8 cellular contexts compared by ENCODE assay signal in the genomic region with DNA sequence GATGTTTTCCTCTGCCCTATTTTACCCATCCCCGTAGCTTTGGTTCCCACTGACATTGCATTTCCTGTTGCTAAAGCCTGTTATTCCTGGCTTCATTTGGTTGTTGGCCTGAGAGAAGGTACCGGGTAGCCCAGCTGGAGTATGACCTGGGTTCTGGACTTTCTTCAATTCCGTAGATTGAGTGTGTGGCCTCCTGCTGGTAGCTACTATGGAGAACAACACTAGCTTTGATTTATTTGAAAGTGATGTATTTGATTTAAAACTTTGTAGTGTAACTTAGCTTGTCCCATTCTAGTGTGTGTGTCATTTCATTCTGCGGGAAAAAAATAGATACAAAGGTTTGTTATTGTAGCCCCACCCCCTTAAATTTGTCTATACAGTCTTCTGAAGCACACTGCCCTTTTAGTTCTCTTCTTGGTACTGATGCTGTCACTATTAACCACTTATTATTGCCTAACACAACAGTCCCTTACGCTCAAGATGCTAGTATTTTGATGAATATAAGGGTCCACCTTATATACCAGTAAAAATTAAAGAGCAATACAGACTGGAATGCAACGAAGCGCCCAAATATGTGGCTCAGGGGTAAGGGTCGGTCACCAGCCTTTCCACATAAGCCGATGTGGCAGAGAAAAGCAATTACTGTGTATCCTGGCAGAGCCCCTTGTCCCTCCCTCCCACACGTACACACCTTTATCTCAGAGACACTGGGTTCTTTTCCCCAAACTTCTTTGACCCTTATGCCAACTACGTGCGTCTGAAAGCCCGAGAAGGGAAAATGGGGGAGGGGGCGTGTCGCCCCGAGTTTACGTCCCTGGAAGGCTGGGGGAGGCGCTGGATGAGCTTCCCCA. TPM values are rescaled to one million over a fixed set of nuclear protein-coding genes. Genes with fewer than 3 reads are reported as not detected.
DNase-seq lines count a peak whose midpoint lies in the region; ATAC-seq, FAIRE-seq and TF ChIP-seq lines count a peak whose summit lies in the region.

No MANE protein-coding gene starts in this region.

- H3K27ac ChIP-seq in GM23248 (peak overlapping the region; percentile 74), kidney (ENCODE audit: low read depth in 2 of 2, low read length in 2 of 2) (peak overlapping the region; percentile 91 to 96)

- intact Hi-C loops in kidney (cut with DNase I): no loop called here

- H3K9me3 ChIP-seq in GM23248 (ENCODE audit: low read depth): no peaks in the 10 kb centered on the region
- no peaks in the 10 kb centered on the region for H3K9me3 ChIP-seq in kidney (ENCODE audit: control insufficient read depth in 1 of 2, low read length in 2 of 2)

- H3K27ac Mint-ChIP-seq in stimulated activated effector memory CD8-positive, alpha-beta T cell treated with anti-CD3 and anti-CD28 coated beads, Interleukin-12 subunit alpha, Interleukin-12 subunit beta, amount 100 ng/mL, for 72 hours: peak overlapping the region; percentile 99

- TF ChIP-seq CTCF in bronchial epithelial cell (IDR thresholded peaks at IDR 0.05; ENCODE audit: insufficient read depth, low read length, severe bottlenecking): peak; percentile 57
- TF ChIP-seq CTCF in kidney (IDR thresholded peaks at IDR 0.05; ENCODE audit: borderline replicate concordance, extremely low read depth, insufficient read depth): no peak

- H3K36me3 ChIP-seq in GM23248 (ENCODE audit: low read depth): peaks cover 32% of the 10 kb centered on the region
- peaks cover 6% of the 10 kb centered on the region for H3K36me3 ChIP-seq in bronchial epithelial cell (ENCODE audit: control insufficient read depth, insufficient read depth, low read length)
- H3K36me3 ChIP-seq in kidney (ENCODE audit: control insufficient read depth in 1 of 2, insufficient read depth in 2 of 2, low read length in 2 of 2): peaks cover 13 to 14% of the 10 kb centered on the region in 2 donors

- peaks cover 37% of the 10 kb centered on the region for H3F3A ChIP-seq in GM23248 (ENCODE audit: insufficient read depth)

- no peak for ATAC-seq in stimulated activated effector memory CD8-positive, alpha-beta T cell treated with anti-CD3 and anti-CD28 coated beads, Interleukin-12 subunit alpha, Interleukin-12 subunit beta, amount 100 ng/mL, for 72 hours
- no peak for ATAC-seq in GM18511 (IDR thresholded peaks at IDR 0.05; ENCODE audit: unreplicated experiment)
- ATAC-seq in GM21390 (IDR thresholded peaks at IDR 0.05; ENCODE audit: unreplicated experiment): no peak

- 1 to 2% methylated on average over 18 of the region's 18 CpGs for WGBS in GM23248 (ENCODE audit: low coverage in 1 of 2, low lambda C conversion rate in 2 of 2, missing lambda C conversion rate in 2 of 2), 2 experiments

- H3K27me3 ChIP-seq in GM23248 (replicated peaks; ENCODE audit: insufficient read depth): no peaks in the 10 kb centered on the region
- no peaks in the 10 kb centered on the region for H3K27me3 ChIP-seq in bronchial epithelial cell (ENCODE audit: control insufficient read depth, insufficient read depth, low read length)

- H3K9ac ChIP-seq in GM23248 (peak overlapping the region; percentile 91), kidney (ENCODE audit: low read length in 2 of 2) (peak overlapping the region; percentile 87 to 88)

- H3K9me2 ChIP-seq in GM23248 (ENCODE audit: insufficient read depth): no peaks in the 10 kb centered on the region

- H3K9me3 Mint-ChIP-seq in stimulated activated effector memory CD8-positive, alpha-beta T cell treated with anti-CD3 and anti-CD28 coated beads, Interleukin-12 subunit alpha, Interleukin-12 subunit beta, amount 100 ng/mL, for 72 hours: no peaks in the 10 kb centered on the region

- in situ Hi-C loops in GM23248 (cut with MboI): no loop called here

- peaks cover 13% of the 10 kb centered on the region for H3K4me1 ChIP-seq in GM23248 (ENCODE audit: insufficient read depth)
- peaks cover 9 to 16% of the 10 kb centered on the region in 2 donors for H3K4me1 ChIP-seq in kidney (ENCODE audit: control insufficient read depth in 1 of 2, insufficient read depth in 1 of 2, low read depth in 1 of 2, low read length in 2 of 2)

- H3K4me3 ChIP-seq in GM23248 (peak overlapping the region; percentile 84), bronchial epithelial cell (ENCODE audit: low read depth, low read length) (peak overlapping the region; percentile 87), kidney (ENCODE audit: low read length in 2 of 2) (peak overlapping the region; percentile 87 to 98)

- FAIRE-seq in bronchial epithelial cell (lab: Jason Lieb, UNC) (no peak), kidney (lab: Jason Lieb, UNC) (no peak)

- H2AFZ ChIP-seq in GM23248: peak overlapping the region; percentile 90

- DNase-seq in DMS114 treated with DMSO at 0.1 percent for 48 hours (lab: John Stamatoyannopoulos, UW; ENCODE audit: unreplicated experiment) (peak; percentile 83), GM23248 (peak; percentile 82), NOMO-1 treated with dmso at 0.1 percent for 144 hours (lab: John Stamatoyannopoulos, UW; ENCODE audit: unreplicated experiment) (peak; percentile 47), bronchial epithelial cell (ENCODE audit: low read depth) (peak; percentile 60), kidney (no peak)
- DNase-seq in stimulated activated effector memory CD8-positive, alpha-beta T cell treated with anti-CD3 and anti-CD28 coated beads, Interleukin-12 subunit alpha, Interleukin-12 subunit beta, amount 100 ng/mL, for 72 hours (ENCODE audit: low spot score in 2 of 2): no peak

- H3K36me3 Mint-ChIP-seq in stimulated activated effector memory CD8-positive, alpha-beta T cell treated with anti-CD3 and anti-CD28 coated beads, Interleukin-12 subunit alpha, Interleukin-12 subunit beta, amount 100 ng/mL, for 72 hours: peaks cover 62% of the 10 kb centered on the region

- H3K79me2 ChIP-seq in GM23248 (ENCODE audit: insufficient read depth): peaks cover 27% of the 10 kb centered on the region

- H3K4me3 Mint-ChIP-seq in stimulated activated effector memory CD8-positive, alpha-beta T cell treated with anti-CD3 and anti-CD28 coated beads, Interleukin-12 subunit alpha, Interleukin-12 subunit beta, amount 100 ng/mL, for 72 hours: peak overlapping the region; percentile 95

- no peaks in the 10 kb centered on the region for H4K20me1 ChIP-seq in GM23248 (ENCODE audit: insufficient read depth)

- H3K4me2 ChIP-seq in GM23248 (ENCODE audit: unreplicated experiment): peak overlapping the region; percentile 98

- H3K4me1 Mint-ChIP-seq in stimulated activated effector memory CD8-positive, alpha-beta T cell treated with anti-CD3 and anti-CD28 coated beads, Interleukin-12 subunit alpha, Interleukin-12 subunit beta, amount 100 ng/mL, for 72 hours: peaks cover 59% of the 10 kb centered on the region

RNA-seq across cellular contexts. Expression of a gene that starts 0.6 kb away (rescaled TPM):
- 16.5 and 24.9 TPM in 2 replicates for total RNA-seq in GM23248 (2014; rRNA removed; shearing (Covaris generic))
- polyA plus RNA-seq in GM23248 (2016; fragmentation: Nextera tagmentation; extraction: Ambion mirVana) (29.1 and 31.1 TPM in 2 replicates), kidney (ENCODE audit: insufficient read depth, low read depth, low replicate concordance) (60.6 TPM)
- total RNA-seq in bronchial epithelial cell (10.3 and 23.4 TPM in 2 replicates), kidney (62.5 TPM)

RNA-seq across cellular contexts. Expression of a gene that starts 33.1 kb away (rescaled TPM):
- 486 and 625 TPM in 2 replicates for total RNA-seq in GM23248 (2014; rRNA removed; shearing (Covaris generic))
- polyA plus RNA-seq in GM23248 (2016; fragmentation: Nextera tagmentation; extraction: Ambion mirVana): 711 and 762 TPM in 2 replicates
- total RNA-seq in bronchial epithelial cell: 420 and 469 TPM in 2 replicates
- total RNA-seq in kidney: 270 TPM
- 501 TPM for polyA plus RNA-seq in kidney (ENCODE audit: insufficient read depth, low read depth, low replicate concordance)

RNA-seq across cellular contexts. Expression of a gene that starts 41.3 kb away (rescaled TPM):
- total RNA-seq in GM23248 (2014; rRNA removed; shearing (Covaris generic)): 0.13 and 0.54 TPM in 2 replicates
- polyA plus RNA-seq in GM23248 (2016; fragmentation: Nextera tagmentation; extraction: Ambion mirVana) (0.95 and 1.5 TPM in 2 replicates), kidney (ENCODE audit: insufficient read depth, low read depth, low replicate concordance) (3.4 TPM)
- total RNA-seq in bronchial epithelial cell (4.0 and 4.5 TPM in 2 replicates), kidney (2.0 TPM)

RNA-seq across cellular contexts. Expression of a gene that starts 54.2 kb away (rescaled TPM):
- total RNA-seq in GM23248 (2014; rRNA removed; shearing (Covaris generic)): 266 and 273 TPM in 2 replicates
- 279 and 286 TPM in 2 replicates for polyA plus RNA-seq in GM23248 (2016; fragmentation: Nextera tagmentation; extraction: Ambion mirVana)
- 235 and 265 TPM in 2 replicates for total RNA-seq in bronchial epithelial cell
- 98.7 TPM for total RNA-seq in kidney
- polyA plus RNA-seq in kidney (ENCODE audit: insufficient read depth, low read depth, low replicate concordance): 40.3 TPM

RNA-seq across cellular contexts. Expression of a gene that starts 54.9 kb away (rescaled TPM):
- 10.5 and 13.9 TPM in 2 replicates for total RNA-seq in GM23248 (2014; rRNA removed; shearing (Covaris generic))
- polyA plus RNA-seq in GM23248 (2016; fragmentation: Nextera tagmentation; extraction: Ambion mirVana): 21.0 TPM in 2 replicates
- total RNA-seq in bronchial epithelial cell: 10.8 and 13.8 TPM in 2 replicates
- total RNA-seq in kidney: 20.6 TPM
- polyA plus RNA-seq in kidney (ENCODE audit: insufficient read depth, low read depth, low replicate concordance): 12.9 TPM

Comparison
In these comparisons a context has a peak if more than half of its experiments do, and no peak if none do; other contexts are left out.
1. DNase-seq: peak in DMS114 treated with DMSO at 0.1 percent for 48 hours (single experiment), GM23248 (single experiment), NOMO-1 treated with dmso at 0.1 percent for 144 hours (single experiment) and bronchial epithelial cell (single experiment); none in kidney (single experiment) and stimulated activated effector memory CD8-positive, alpha-beta T cell treated with anti-CD3 and anti-CD28 coated beads, Interleukin-12 subunit alpha, Interleukin-12 subunit beta, amount 100 ng/mL, for 72 hours (0 of 2).
2. Peak in every context shown above with its lines, with median percentiles within 50 percentile points of each other: H3K4me3 ChIP-seq.